Comparison of ENCODE assay signal across 18 cellular contexts in genomic region chr2:197233473-197233872, GRCh38.
DNase-seq lines count a peak whose midpoint lies in the region; ATAC-seq and TF ChIP-seq lines count a peak whose summit lies in the region.
"Had no signal": no experiment of that assay in that cellular context is flagged by ENCODE, and none has a peak within 500 bp of the region (broad histone marks: within the 10 kb centered on the region; RNA-seq: fewer than 3 reads in every experiment).

No MANE protein-coding gene starts in this region.

- H3K27ac ChIP-seq in CD8-positive, alpha-beta memory T cell (ENCODE audit: low read depth, low read length) = no peak overlapping the region

- CTCF ChIA-PET in activated CD8-positive, alpha-beta T cell treated with anti-CD3 and anti-CD28 coated beads for 36 hours (lab: Charles Lee) = interaction anchor here (0.8 to 1.4 kb wide), 5 partner anchors 9 to 42 kb away, joined by 3 to 4 read pairs (median 3); no protein-coding TSS in a partner anchor
- CTCF ChIA-PET in activated CD8-positive, alpha-beta T cell treated with anti-CD3 and anti-CD28 coated beads, Interleukin-2, amount 10 ng/mL, durations not matched to agents 7 days and 5 days (lab: Charles Lee) = interaction anchor here (1.1 to 1.8 kb wide), 2 partner anchors 21 to 120 kb away, joined by 4 to 6 read pairs; no protein-coding TSS in a partner anchor
- CTCF ChIA-PET in CD8-positive, alpha-beta memory T cell (lab: Charles Lee) = interaction anchor here (0.6 kb wide), 1 partner anchor 22 kb away, joined by 3 read pairs; no protein-coding TSS in a partner anchor
- CTCF ChIA-PET in activated B cell treated with CpG ODN at 0.5 μM for 24 hours (lab: Charles Lee) = interaction anchor here (0.6 kb wide), 1 partner anchor 42 kb away, joined by 3 read pairs; no protein-coding TSS in a partner anchor

- peaks cover 34% of the 10 kb centered on the region for H3K36me3 Mint-ChIP-seq in activated CD8-positive, alpha-beta T cell treated with anti-CD3 and anti-CD28 coated beads for 36 hours (ENCODE audit: low read depth)
- peaks cover 45% of the 10 kb centered on the region for H3K36me3 Mint-ChIP-seq in activated CD8-positive, alpha-beta T cell treated with anti-CD3 and anti-CD28 coated beads, Interleukin-2, amount 10 ng/mL, durations not matched to agents 7 days and 5 days (ENCODE audit: low read depth)
- peaks cover 0 to 10% (median 5%) of the 10 kb centered on the region in 3 donors for H3K36me3 Mint-ChIP-seq in CD8-positive, alpha-beta memory T cell
- peaks cover 35% of the 10 kb centered on the region for H3K36me3 Mint-ChIP-seq in activated B cell treated with CpG ODN at 0.5 μM for 24 hours (ENCODE audit: low read depth)
- no peaks in the 10 kb centered on the region for H3K36me3 Mint-ChIP-seq in natural killer cell

- H3K27me3 ChIP-seq in CD8-positive, alpha-beta memory T cell (ENCODE audit: insufficient read depth, low read length, poor library complexity, severe bottlenecking) = no peaks in the 10 kb centered on the region

- H3K4me3 ChIP-seq in CD8-positive, alpha-beta memory T cell (ENCODE audit: low read length) = no peak overlapping the region

- no peak for TF ChIP-seq CTCF in activated CD8-positive, alpha-beta T cell treated with anti-CD3 and anti-CD28 coated beads for 36 hours (IDR thresholded peaks at IDR 0.05)
- no peak for TF ChIP-seq CTCF in activated B cell treated with CpG ODN at 0.5 μM for 24 hours (IDR thresholded peaks at IDR 0.05)
- TF ChIP-seq CTCF in natural killer cell (IDR thresholded peaks at IDR 0.05) = no peak

- H3K4me1 ChIP-seq in CD8-positive, alpha-beta memory T cell (ENCODE audit: insufficient read depth, low read length) = peaks cover 96% of the 10 kb centered on the region
- H3K4me1 ChIP-seq: Caco-2 had no signal

- H3K4me1 Mint-ChIP-seq in activated CD8-positive, alpha-beta T cell treated with anti-CD3 and anti-CD28 coated beads for 36 hours (ENCODE audit: low read depth) = peaks cover 91% of the 10 kb centered on the region
- peaks cover 81% of the 10 kb centered on the region for H3K4me1 Mint-ChIP-seq in activated CD8-positive, alpha-beta T cell treated with anti-CD3 and anti-CD28 coated beads, Interleukin-2, amount 10 ng/mL, durations not matched to agents 7 days and 5 days (ENCODE audit: low read depth)
- peaks cover 91 to 100% (median 99%) of the 10 kb centered on the region in 3 donors for H3K4me1 Mint-ChIP-seq in CD8-positive, alpha-beta memory T cell
- H3K4me1 Mint-ChIP-seq in activated B cell treated with CpG ODN at 0.5 μM for 24 hours = peaks cover 94% of the 10 kb centered on the region
- peaks cover 95 to 97% of the 10 kb centered on the region in 2 donors for H3K4me1 Mint-ChIP-seq in natural killer cell

- no peaks in the 10 kb centered on the region for H3K27me3 Mint-ChIP-seq in activated CD8-positive, alpha-beta T cell treated with anti-CD3 and anti-CD28 coated beads for 36 hours
- H3K27me3 Mint-ChIP-seq in activated CD8-positive, alpha-beta T cell treated with anti-CD3 and anti-CD28 coated beads, Interleukin-2, amount 10 ng/mL, durations not matched to agents 7 days and 5 days (ENCODE audit: low read depth) = no peaks in the 10 kb centered on the region
- no peaks in the 10 kb centered on the region for H3K27me3 Mint-ChIP-seq in CD8-positive, alpha-beta memory T cell
- H3K27me3 Mint-ChIP-seq in activated B cell treated with CpG ODN at 0.5 μM for 24 hours (no peaks in the 10 kb centered on the region), natural killer cell (ENCODE audit: low read depth in 2 of 2) (no peaks in the 10 kb centered on the region)

- no peaks in the 10 kb centered on the region for H3K9me3 ChIP-seq in CD8-positive, alpha-beta memory T cell (ENCODE audit: low read length)
- H3K9me3 ChIP-seq: Caco-2 had no signal

- H3K36me3 ChIP-seq in CD8-positive, alpha-beta memory T cell (ENCODE audit: insufficient read depth, low read length) = no peaks in the 10 kb centered on the region

- intact Hi-C loops in activated CD8-positive, alpha-beta T cell treated with anti-CD3 and anti-CD28 coated beads for 36 hours (cut with micrococcal nuclease) = no loop called here
- intact Hi-C loops in activated B cell treated with CpG ODN at 0.5 μM for 24 hours (cut with micrococcal nuclease) (no loop called here), natural killer cell (cut with micrococcal nuclease) (loop anchor here (2.0 kb wide), 1 partner anchor 17 kb away; no protein-coding TSS in a partner anchor)

- peak overlapping the region; percentile 83 for H3K27ac Mint-ChIP-seq in activated CD8-positive, alpha-beta T cell treated with anti-CD3 and anti-CD28 coated beads for 36 hours
- no peak overlapping the region for H3K27ac Mint-ChIP-seq in activated CD8-positive, alpha-beta T cell treated with anti-CD3 and anti-CD28 coated beads, Interleukin-2, amount 10 ng/mL, durations not matched to agents 7 days and 5 days
- peak overlapping the region in 6 of 8 donors; percentile 43 to 81 (median 71) for H3K27ac Mint-ChIP-seq in CD8-positive, alpha-beta memory T cell
- peak overlapping the region; percentile 44 for H3K27ac Mint-ChIP-seq in activated B cell treated with CpG ODN at 0.5 μM for 24 hours
- H3K27ac Mint-ChIP-seq in natural killer cell = peak overlapping the region; percentile 89 to 93

- H3K9me3 Mint-ChIP-seq in activated CD8-positive, alpha-beta T cell treated with anti-CD3 and anti-CD28 coated beads for 36 hours = no peaks in the 10 kb centered on the region
- H3K9me3 Mint-ChIP-seq in activated CD8-positive, alpha-beta T cell treated with anti-CD3 and anti-CD28 coated beads, Interleukin-2, amount 10 ng/mL, durations not matched to agents 7 days and 5 days (ENCODE audit: insufficient read depth) = no peaks in the 10 kb centered on the region
- H3K9me3 Mint-ChIP-seq in CD8-positive, alpha-beta memory T cell = no peaks in the 10 kb centered on the region
- no peaks in the 10 kb centered on the region for H3K9me3 Mint-ChIP-seq in activated B cell treated with CpG ODN at 0.5 μM for 24 hours
- H3K9me3 Mint-ChIP-seq in natural killer cell = no peaks in the 10 kb centered on the region

- no peak for ATAC-seq in activated CD8-positive, alpha-beta T cell treated with anti-CD3 and anti-CD28 coated beads for 36 hours
- ATAC-seq in activated CD8-positive, alpha-beta T cell treated with anti-CD3 and anti-CD28 coated beads, Interleukin-2, amount 10 ng/mL, durations not matched to agents 7 days and 5 days = no peak
- ATAC-seq in activated B cell treated with CpG ODN at 0.5 μM for 24 hours (ENCODE audit: low read depth) = no peak
- ATAC-seq in natural killer cell = no peak
- no peak for ATAC-seq in HG03565 (IDR thresholded peaks at IDR 0.05; ENCODE audit: unreplicated experiment)

- no peak overlapping the region for H3K4me3 Mint-ChIP-seq in activated CD8-positive, alpha-beta T cell treated with anti-CD3 and anti-CD28 coated beads for 36 hours
- H3K4me3 Mint-ChIP-seq in activated CD8-positive, alpha-beta T cell treated with anti-CD3 and anti-CD28 coated beads, Interleukin-2, amount 10 ng/mL, durations not matched to agents 7 days and 5 days = no peak overlapping the region
- peak overlapping the region in 3 of 7 donors; percentile 4 to 51 (median 19) for H3K4me3 Mint-ChIP-seq in CD8-positive, alpha-beta memory T cell
- H3K4me3 Mint-ChIP-seq in activated B cell treated with CpG ODN at 0.5 μM for 24 hours (no peak overlapping the region), natural killer cell (no peak overlapping the region)

- POLR2A ChIA-PET in activated CD8-positive, alpha-beta T cell treated with anti-CD3 and anti-CD28 coated beads for 36 hours (lab: Charles Lee) = interaction anchor here (0.6 to 1.3 kb wide), 2 partner anchors 35 to 244 kb away, joined by 3 read pairs; no protein-coding TSS in a partner anchor
- POLR2A ChIA-PET in activated CD8-positive, alpha-beta T cell treated with anti-CD3 and anti-CD28 coated beads, Interleukin-2, amount 10 ng/mL, durations not matched to agents 7 days and 5 days (lab: Charles Lee) = interaction anchor here (1.3 kb wide), 1 partner anchor 74 kb away, joined by 3 read pairs; no protein-coding TSS in a partner anchor
- POLR2A ChIA-PET in CD8-positive, alpha-beta memory T cell (lab: Charles Lee) = interaction anchor here (1.8 kb wide), 1 partner anchor 35 kb away, joined by 6 read pairs; no protein-coding TSS in a partner anchor
- POLR2A ChIA-PET in activated B cell treated with CpG ODN at 0.5 μM for 24 hours (lab: Charles Lee) = interaction anchor here (0.6 to 1.1 kb wide), 2 partner anchors 74 to 88 kb away, joined by 3 to 7 read pairs; no protein-coding TSS in a partner anchor

- DNase-seq in activated CD8-positive, alpha-beta T cell treated with anti-CD3 and anti-CD28 coated beads for 36 hours = no peak
- DNase-seq in activated CD8-positive, alpha-beta T cell treated with anti-CD3 and anti-CD28 coated beads, Interleukin-2, amount 10 ng/mL, durations not matched to agents 7 days and 5 days = no peak
- DNase-seq in CD8-positive, alpha-beta memory T cell = no peak
- DNase-seq in activated B cell treated with CpG ODN at 0.5 μM for 24 hours = no peak
- DNase-seq in natural killer cell = no peak
- no peak for DNase-seq in NCI-H748 treated with DMSO at 0.1 percent for 48 hours (lab: John Stamatoyannopoulos, UW)
- DNase-seq in DMS53 treated with DMSO at 0.1 percent for 48 hours (lab: John Stamatoyannopoulos, UW; ENCODE audit: unreplicated experiment) = no peak
- DNase-seq: C1 segment of cervical spinal cord, Caco-2, GOT3, KG1, NCI-H1417 treated with DMSO at 0.1 percent for 48 hours, NCI-H1930, NCI-H2171, NCI-H446 treated with DMSO at 0.1 percent for 48 hours, OCI-M1, SIG-M5 had no signal
